Comparison of ENCODE assay signal across 14 cellular contexts in genomic region chr17:48725005-48725293, GRCh38. TPM values are rescaled to one million over a fixed set of nuclear protein-coding genes. Genes with fewer than 3 reads are reported as not detected.
DNase-seq lines count a peak whose midpoint lies in the region; ATAC-seq and TF ChIP-seq lines count a peak whose summit lies in the region.
"Had no signal": no experiment of that assay in that cellular context is flagged by ENCODE, and none has a peak within 500 bp of the region (broad histone marks: within the 10 kb centered on the region; RNA-seq: fewer than 3 reads in every experiment).

No MANE protein-coding gene starts in this region.

- H3K4me3 ChIP-seq in left ventricle myocardium inferior = peak overlapping the region; percentile 23
- H3K4me3 ChIP-seq in heart left ventricle = no peak overlapping the region
- peak overlapping the region; percentile 28 for H3K4me3 ChIP-seq in iPS-15b (ENCODE audit: low read depth, low read length)
- peak overlapping the region; percentile 17 to 29 for H3K4me3 ChIP-seq in stomach smooth muscle (ENCODE audit: low read length in 2 of 2)
- H3K4me3 ChIP-seq: SJCRH30 had no signal

- H3K36me3 ChIP-seq in left ventricle myocardium inferior (no peaks in the 10 kb centered on the region), heart left ventricle (no peaks in the 10 kb centered on the region), iPS-15b (ENCODE audit: control insufficient read depth, insufficient read depth, low read length) (no peaks in the 10 kb centered on the region), stomach smooth muscle (ENCODE audit: control insufficient read depth in 2 of 2, insufficient read depth in 2 of 2, low read length in 2 of 2) (no peaks in the 10 kb centered on the region)
- H3K36me3 ChIP-seq: SJCRH30 had no signal

- POLR2A ChIA-PET in T-cell (lab: Charles Lee) = no interaction called here

- ATAC-seq in heart left ventricle = no peak
- no peak for ATAC-seq in T-cell (replicated peaks in 1 of 4)
- no peak for ATAC-seq in HG03432 (IDR thresholded peaks at IDR 0.05; ENCODE audit: unreplicated experiment)

- H3K4me3 Mint-ChIP-seq in T-cell = peak overlapping the region; percentile 25 to 78 (median 25)

- H3K4me1 ChIP-seq in left ventricle myocardium inferior (peaks cover 42% of the 10 kb centered on the region), heart left ventricle (peaks cover 0 to 38% (median 15%) of the 10 kb centered on the region in 12 donors), iPS-15b (ENCODE audit: control insufficient read depth, insufficient read depth, low read length) (peaks cover 6% of the 10 kb centered on the region), stomach smooth muscle (ENCODE audit: control insufficient read depth, insufficient read depth, low read length) (peaks cover 31% of the 10 kb centered on the region)

- no peak overlapping the region for H3K27ac ChIP-seq in left ventricle myocardium inferior (replicated peaks)
- no peak overlapping the region for H3K27ac ChIP-seq in heart left ventricle
- no peak overlapping the region for H3K27ac ChIP-seq in stomach smooth muscle (ENCODE audit: low read length)
- H3K27ac ChIP-seq: SJCRH30 had no signal

- H3K27me3 ChIP-seq in left ventricle myocardium inferior (ENCODE audit: low read depth) (peaks cover 100% of the 10 kb centered on the region), heart left ventricle (peaks cover 78 to 100% (median 100%) of the 10 kb centered on the region in 9 donors), iPS-15b (ENCODE audit: control insufficient read depth, insufficient read depth, low read length) (peaks cover 100% of the 10 kb centered on the region), stomach smooth muscle (ENCODE audit: control insufficient read depth in 1 of 2, insufficient read depth in 2 of 2, low read length in 2 of 2) (peaks cover 91 to 100% of the 10 kb centered on the region in 2 donors)
- H3K27me3 ChIP-seq: SJCRH30 had no signal

- DNase-seq in left ventricle myocardium inferior (no peak), heart left ventricle (no peak), T-cell (no peak), AG20443 (ENCODE audit: low spot score) (no peak)
- no peak for DNase-seq in NK-92 treated with Interleukin-12 subunit alpha and Interleukin-12 subunit beta, amount 100 ng/mL, for 24 hours (lab: John Stamatoyannopoulos, UW)

- intact Hi-C loops in left ventricle myocardium inferior (cut with micrococcal nuclease) = no loop called here
- intact Hi-C loops in heart left ventricle (cut with DNase I) = loop anchor here (2.0 to 10.0 kb wide), 6 partner anchors 66 to 280 kb away; no protein-coding TSS in a partner anchor

- peak overlapping the region in 1 of 2 donors; percentile 31 for H3K27ac Mint-ChIP-seq in T-cell
- H3K27ac Mint-ChIP-seq: activated T-helper 2 cell treated with anti-CD3 and anti-CD28 coated beads, Interferon-gamma antibody, Interleukin-2, Interleukin-4, amounts not matched to agents 10 μg/mL and 5 μg/mL and 100 μg/mL, durations not matched to agents 14 hours and 24 hours and 36 hours; progenitor cell of endocrine pancreas; stimulated activated naive CD8-positive, alpha-beta T cell treated with anti-CD3 and anti-CD28 coated beads, Interleukin-15, Interleukin-2, amounts not matched to agents 100 ng/mL and 50 ng/mL, for 24 hours had no signal

- H3K9me3 ChIP-seq in left ventricle myocardium inferior (replicated peaks) (no peaks in the 10 kb centered on the region), heart left ventricle (no peaks in the 10 kb centered on the region), iPS-15b (ENCODE audit: control insufficient read depth, insufficient read depth, low read length) (no peaks in the 10 kb centered on the region), stomach smooth muscle (ENCODE audit: control insufficient read depth in 2 of 2, low read length in 2 of 2) (no peaks in the 10 kb centered on the region)
- H3K9me3 ChIP-seq: SJCRH30 had no signal

- H3K4me1 Mint-ChIP-seq in T-cell = peaks cover 39 to 68% (median 47%) of the 10 kb centered on the region in 3 donors

- TF ChIP-seq POLR2A in heart left ventricle (IDR thresholded peaks at IDR 0.05) = no peak

- no peaks in the 10 kb centered on the region for H3K9me3 Mint-ChIP-seq in T-cell
- H3K9me3 Mint-ChIP-seq: activated T-helper 2 cell treated with anti-CD3 and anti-CD28 coated beads, Interferon-gamma antibody, Interleukin-2, Interleukin-4, amounts not matched to agents 10 μg/mL and 5 μg/mL and 100 μg/mL, durations not matched to agents 14 hours and 24 hours and 36 hours; stimulated activated naive CD8-positive, alpha-beta T cell treated with anti-CD3 and anti-CD28 coated beads, Interleukin-15, Interleukin-2, amounts not matched to agents 100 ng/mL and 50 ng/mL, for 24 hours had no signal

- peaks cover 78 to 94% of the 10 kb centered on the region in 2 donors for H3K27me3 Mint-ChIP-seq in T-cell

- H3K9ac ChIP-seq in iPS-15b (ENCODE audit: low read depth, low read length) (no peak overlapping the region), stomach smooth muscle (ENCODE audit: low read length in 2 of 2) (no peak overlapping the region)

- no peak for TF ChIP-seq CTCF in left ventricle myocardium inferior (IDR thresholded peaks at IDR 0.05; ENCODE audit: borderline replicate concordance)
- no peak for TF ChIP-seq CTCF in heart left ventricle (IDR thresholded peaks at IDR 0.05)

- CTCF ChIA-PET in T-cell (lab: Charles Lee) = interaction anchor here (0.5 to 2.6 kb wide), 4 partner anchors 19 to 183 kb away, joined by 3 to 15 read pairs (median 5); no protein-coding TSS in a partner anchor

- H3K36me3 Mint-ChIP-seq in T-cell = no peaks in the 10 kb centered on the region

- WGBS in heart left ventricle, 4 donors = 2 to 3% (median 3%) methylated on average over 16 of the region's 16 CpGs

RNA-seq across cellular contexts. Expression of gene PRAC2, which starts 2.0 kb away (rescaled TPM):
- total RNA-seq in left ventricle myocardium inferior (not detected), heart left ventricle (not detected), T-cell (not detected)
- not detected for polyA plus RNA-seq in heart left ventricle
- total RNA-seq: activated T-helper 2 cell treated with anti-CD3 and anti-CD28 coated beads, Interferon-gamma antibody, Interleukin-2, Interleukin-4, amounts not matched to agents 10 μg/mL and 5 μg/mL and 100 μg/mL, durations not matched to agents 14 hours and 24 hours and 36 hours; lung microvascular endothelial cell; progenitor cell of endocrine pancreas had no signal

RNA-seq across cellular contexts. Expression of gene PRAC1, which starts 2.6 kb away (rescaled TPM):
- total RNA-seq in left ventricle myocardium inferior = not detected
- not detected for total RNA-seq in heart left ventricle
- polyA plus RNA-seq in heart left ventricle = not detected
- total RNA-seq in T-cell = not detected
- total RNA-seq: activated T-helper 2 cell treated with anti-CD3 and anti-CD28 coated beads, Interferon-gamma antibody, Interleukin-2, Interleukin-4, amounts not matched to agents 10 μg/mL and 5 μg/mL and 100 μg/mL, durations not matched to agents 14 hours and 24 hours and 36 hours; lung microvascular endothelial cell; progenitor cell of endocrine pancreas; SJCRH30 had no signal
- polyA plus RNA-seq: BJ had no signal

RNA-seq across cellular contexts. Expression of gene HOXB13, which starts 3.6 kb away (rescaled TPM):
- total RNA-seq in left ventricle myocardium inferior (not detected), heart left ventricle (not detected), T-cell (under 1 TPM in 1 of 5 donors, not detected in 4; 0.13 TPM)
- not detected for polyA plus RNA-seq in heart left ventricle
- total RNA-seq: activated T-helper 2 cell treated with anti-CD3 and anti-CD28 coated beads, Interferon-gamma antibody, Interleukin-2, Interleukin-4, amounts not matched to agents 10 μg/mL and 5 μg/mL and 100 μg/mL, durations not matched to agents 14 hours and 24 hours and 36 hours; lung microvascular endothelial cell; progenitor cell of endocrine pancreas had no signal

Comparison
In these comparisons a context has a peak if more than half of its experiments do, and no peak if none do; other contexts are left out.
1. H3K4me3 ChIP-seq: peak in left ventricle myocardium inferior (single experiment), iPS-15b (single experiment) and stomach smooth muscle (2 of 2); none in heart left ventricle (0 of 12).